21 cellular contexts compared by ENCODE assay signal in the genomic region with DNA sequence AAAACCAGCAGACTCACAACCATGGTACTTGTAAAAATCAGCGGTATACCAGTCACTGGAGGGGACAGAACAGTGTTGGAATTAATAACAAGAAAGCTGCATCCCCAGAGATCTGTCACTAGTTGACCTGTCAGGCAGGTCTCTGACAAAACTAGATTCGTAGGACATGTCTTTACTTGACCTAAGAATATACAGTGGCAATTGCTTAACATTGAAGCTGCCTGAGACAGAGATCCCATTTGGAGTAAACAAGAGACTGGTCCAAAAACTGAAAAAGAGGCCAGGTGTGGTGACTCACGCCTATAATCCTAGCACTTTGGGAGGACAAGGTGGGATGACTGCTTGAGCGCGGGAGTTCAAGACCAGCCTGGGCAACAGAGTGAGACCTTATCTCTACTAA. TPM values are rescaled to one million over a fixed set of nuclear protein-coding genes. Genes with fewer than 3 reads are reported as not detected.
DNase-seq lines count a peak whose midpoint lies in the region; ATAC-seq, FAIRE-seq and TF ChIP-seq lines count a peak whose summit lies in the region.
"Had no signal": no experiment of that assay in that cellular context is flagged by ENCODE, and none has a peak within 500 bp of the region (broad histone marks: within the 10 kb centered on the region; RNA-seq: fewer than 3 reads in every experiment).

No MANE protein-coding gene starts in this region.

- in situ Hi-C loops in transverse colon (cut with MboI; ENCODE audit: low pct_ligation_motif_present in 1 of 4, low pct_unique_long_range_greater_than_20kb in 1 of 4, low sequenced_read_pairs in 3 of 4) = no loop called here

- H4K20me1 ChIP-seq in Karpas-422 (ENCODE audit: insufficient read depth, low read depth, low read length) = no peaks in the 10 kb centered on the region
- H4K20me1 ChIP-seq in keratinocyte (ENCODE audit: control insufficient read depth, extremely low read depth, insufficient read depth, low read length) = no peaks in the 10 kb centered on the region
- H4K20me1 ChIP-seq: BLaER1 treated with 17β-estradiol and CSF1 and Interleukin-3, amounts not matched to agents 10 nM and 100 nM had no signal

- H3K27me3 ChIP-seq in Karpas-422 (ENCODE audit: low read length) (no peaks in the 10 kb centered on the region), RWPE2 (ENCODE audit: insufficient read depth, poor library complexity, severe bottlenecking) (no peaks in the 10 kb centered on the region), keratinocyte (ENCODE audit: control insufficient read depth, extremely low read depth, insufficient read depth, low read length) (no peaks in the 10 kb centered on the region), transverse colon (no peaks in the 10 kb centered on the region)
- H3K27me3 ChIP-seq: BLaER1 treated with 17β-estradiol and CSF1 and Interleukin-3, amounts not matched to agents 10 nM and 100 nM had no signal

- ATAC-seq in RWPE2 (ENCODE audit: low read depth) (peak; percentile 58; the same call in 2 of the 3 replicates), GM18907 (IDR thresholded peaks at IDR 0.05; ENCODE audit: unreplicated experiment) (no peak)
- ATAC-seq: CD8-positive, alpha-beta T cell; HCT116 had no signal

- H3K9me1 ChIP-seq in keratinocyte (ENCODE audit: control insufficient read depth, extremely low read depth, insufficient read depth, low read length) = no peaks in the 10 kb centered on the region

- H3K9me2 ChIP-seq in Karpas-422 (replicated peaks; ENCODE audit: insufficient read depth, low read length) = no peaks in the 10 kb centered on the region

- H3K4me2 ChIP-seq in Karpas-422 (ENCODE audit: low read depth, low read length, poor library complexity, severe bottlenecking) = no peak overlapping the region
- no peak overlapping the region for H3K4me2 ChIP-seq in keratinocyte (ENCODE audit: control insufficient read depth, extremely low read depth, insufficient read depth, low read depth, low read length)
- H3K4me2 ChIP-seq: BLaER1 treated with 17β-estradiol and CSF1 and Interleukin-3, amounts not matched to agents 10 nM and 100 nM had no signal

- TF ChIP-seq CTCF in RWPE2 (IDR thresholded peaks at IDR 0.05; ENCODE audit: poor library complexity, severe bottlenecking) = no peak
- no peak for TF ChIP-seq CTCF in keratinocyte (optimal IDR thresholded peaks at IDR 0.05 in 1 of 3, IDR thresholded peaks at IDR 0.05 in 1 of 3, conservative IDR thresholded peaks at IDR 0.05 in 1 of 3; ENCODE audit: extremely low read depth in 1 of 3, insufficient read depth in 2 of 3, low read length in 3 of 3)
- no peak for TF ChIP-seq CTCF in transverse colon (IDR thresholded peaks at IDR 0.05)

- H3K27ac ChIP-seq in Karpas-422 (ENCODE audit: low read length) (no peak overlapping the region), RWPE2 (ENCODE audit: poor library complexity, severe bottlenecking) (no peak overlapping the region), epithelial cell of prostate (peak overlapping the region; percentile 44), keratinocyte (ENCODE audit: control insufficient read depth, insufficient read depth, low read length) (no peak overlapping the region), transverse colon (no peak overlapping the region)
- H3K27ac ChIP-seq: BLaER1 treated with 17β-estradiol and CSF1 and Interleukin-3, amounts not matched to agents 10 nM and 100 nM; GM23248; HL-60 had no signal

- intact Hi-C loops in transverse colon (cut with DNase I; ENCODE audit: low total_unique reads) = no loop called here

- H3K4me1 ChIP-seq in Karpas-422 (ENCODE audit: low read length) (no peaks in the 10 kb centered on the region), RWPE2 (ENCODE audit: insufficient read depth, poor library complexity, severe bottlenecking) (no peaks in the 10 kb centered on the region), keratinocyte (ENCODE audit: control insufficient read depth, extremely low read depth, insufficient read depth, low read length) (peaks cover 4% of the 10 kb centered on the region), transverse colon (no peaks in the 10 kb centered on the region)
- H3K4me1 ChIP-seq: BLaER1 treated with 17β-estradiol and CSF1 and Interleukin-3, amounts not matched to agents 10 nM and 100 nM had no signal

- H3K9ac ChIP-seq in Karpas-422 (ENCODE audit: low read length) = no peak overlapping the region
- no peak overlapping the region for H3K9ac ChIP-seq in keratinocyte (ENCODE audit: control insufficient read depth, extremely low read depth, insufficient read depth, low read length)
- H3K9ac ChIP-seq: BLaER1 treated with 17β-estradiol and CSF1 and Interleukin-3, amounts not matched to agents 10 nM and 100 nM; GM23248 had no signal

- H2AFZ ChIP-seq in Karpas-422 (ENCODE audit: low read length) = peak overlapping the region; percentile 52; the same call in 1 of the 2 replicates
- H2AFZ ChIP-seq in keratinocyte (ENCODE audit: control insufficient read depth, low read length) = no peak overlapping the region
- H2AFZ ChIP-seq: GM23248 had no signal

- TF ChIP-seq EP300 in transverse colon (IDR thresholded peaks at IDR 0.05; ENCODE audit: low read depth) = no peak

- no peaks in the 10 kb centered on the region for H3K79me2 ChIP-seq in Karpas-422 (ENCODE audit: low read length)
- H3K79me2 ChIP-seq in keratinocyte (ENCODE audit: control insufficient read depth, insufficient read depth, low read length) = no peaks in the 10 kb centered on the region

- no peaks in the 10 kb centered on the region; the same call in 1 of the 2 replicates for H3K36me3 ChIP-seq in Karpas-422 (ENCODE audit: insufficient read depth, low read length)
- H3K36me3 ChIP-seq in RWPE2 (ENCODE audit: low read depth) = no peaks in the 10 kb centered on the region
- H3K36me3 ChIP-seq in keratinocyte (ENCODE audit: control insufficient read depth in 2 of 2, extremely low read depth in 1 of 2, insufficient read depth in 2 of 2, low read length in 2 of 2) = no peaks in the 10 kb centered on the region
- no peaks in the 10 kb centered on the region for H3K36me3 ChIP-seq in transverse colon
- H3K36me3 ChIP-seq: BLaER1 treated with 17β-estradiol and CSF1 and Interleukin-3, amounts not matched to agents 10 nM and 100 nM had no signal

- H3K4me3 ChIP-seq in Karpas-422 (ENCODE audit: low read length) (no peak overlapping the region), RWPE2 (ENCODE audit: severe bottlenecking) (no peak overlapping the region), keratinocyte (ENCODE audit: control insufficient read depth in 2 of 3, extremely low read depth in 1 of 3, insufficient read depth in 2 of 3, low read depth in 1 of 3, low read length in 3 of 3) (no peak overlapping the region), transverse colon (no peak overlapping the region)
- H3K4me3 ChIP-seq: BLaER1 treated with 17β-estradiol and CSF1 and Interleukin-3, amounts not matched to agents 10 nM and 100 nM; GM23248 had no signal

- 91 to 92% methylated on average over 4 to 5 of the region's 5 CpGs for WGBS in transverse colon (ENCODE audit: low coverage in 1 of 2), 2 donors

- peak; percentile 74 for FAIRE-seq in keratinocyte (lab: Jason Lieb, UNC)
- FAIRE-seq: HTR-8/SVneo had no signal

- peaks cover 10% of the 10 kb centered on the region for H3K9me3 ChIP-seq in Karpas-422 (ENCODE audit: low read length)
- no peaks in the 10 kb centered on the region for H3K9me3 ChIP-seq in RWPE2 (ENCODE audit: severe bottlenecking)
- H3K9me3 ChIP-seq in keratinocyte (ENCODE audit: control insufficient read depth, low read depth, low read length) = no peaks in the 10 kb centered on the region
- H3K9me3 ChIP-seq in transverse colon = no peaks in the 10 kb centered on the region

- TF ChIP-seq POLR2A in transverse colon (IDR thresholded peaks at IDR 0.05) = no peak

- DNase-seq in Karpas-422 (no peak), RWPE2 (ENCODE audit: low spot score) (no peak), epithelial cell of prostate (ENCODE audit: low read depth, low spot score) (peak; percentile 69), keratinocyte (ENCODE audit: low read depth, low spot score) (no peak), hepatic stellate cell (ENCODE audit: low spot score) (no peak), kidney glomerular epithelial cell (lab: John Stamatoyannopoulos, UW) (no peak), transverse colon (no peak)
- DNase-seq: Calu3; CD8-positive, alpha-beta T cell; DMS79 treated with DMSO at 0.1 percent for 48 hours; GF-D8; GM23248; HFFc6; IMR-90 had no signal

- dilution Hi-C loops in keratinocyte (cut with MboI; ENCODE audit: extremely low pct_ligation_motif_present, low sequenced_read_pairs) = no loop called here

RNA-seq across cellular contexts. Expression of a gene that starts 7.2 kb away (rescaled TPM):
- 123 and 146 TPM in 2 replicates for total RNA-seq in Karpas-422 (2014; rRNA removed; shearing (Covaris generic); ENCODE audit: low replicate concordance)
- 134 to 169 TPM (median 140 TPM) in 3 replicates for polyA plus RNA-seq in keratinocyte
- polyA plus RNA-seq in keratinocyte (2011; ENCODE audit: low read depth) = 30.0 TPM
- 69.0 and 95.4 TPM in 2 replicates for polyA plus RNA-seq in keratinocyte (2011; cell fraction: cytosol; rRNA removed)
- 207 and 263 TPM in 2 replicates for polyA plus RNA-seq in keratinocyte (2011; cell fraction: nucleus; rRNA removed)
- polyA plus RNA-seq in keratinocyte (2012; ENCODE audit: low replicate concordance) = 42.5 and 63.4 TPM in 2 replicates
- 121 to 227 TPM (median 210 TPM) in 3 replicates for polyA minus RNA-seq in keratinocyte
- polyA minus RNA-seq in keratinocyte (2011; cell fraction: cytosol; rRNA and poly(A)+ RNA removed) = 130 TPM
- polyA minus RNA-seq in keratinocyte (2011; cell fraction: nucleus; rRNA and poly(A)+ RNA removed) = 128 and 202 TPM in 2 replicates
- total RNA-seq in transverse colon = 100 to 1,000 TPM in 2 of 4 donors, 10 to 100 TPM in 2; 46.8 to 209 (median 138) TPM

RNA-seq across cellular contexts. Expression of a gene that starts 36.1 kb away (rescaled TPM):
- not detected in 2 replicates for total RNA-seq in Karpas-422 (2014; rRNA removed; shearing (Covaris generic); ENCODE audit: low replicate concordance)
- not detected in 3 replicates for polyA plus RNA-seq in keratinocyte
- polyA plus RNA-seq in keratinocyte (2011; ENCODE audit: low read depth) = not detected
- polyA plus RNA-seq in keratinocyte (2011; cell fraction: cytosol; rRNA removed) = not detected in 2 replicates
- not detected in 2 replicates for polyA plus RNA-seq in keratinocyte (2011; cell fraction: nucleus; rRNA removed)
- polyA plus RNA-seq in keratinocyte (2012; ENCODE audit: low replicate concordance) = not detected in 2 replicates
- not detected in 3 replicates for polyA minus RNA-seq in keratinocyte
- polyA minus RNA-seq in keratinocyte (2011; cell fraction: cytosol; rRNA and poly(A)+ RNA removed) = not detected
- not detected in 2 replicates for polyA minus RNA-seq in keratinocyte (2011; cell fraction: nucleus; rRNA and poly(A)+ RNA removed)
- total RNA-seq in transverse colon = not detected
- total RNA-seq: A172, Calu3, GM23248, H4, HFFc6, IMR-90 had no signal
- polyA plus RNA-seq: GM23248, IMR-90 had no signal
